In genomic region chr7:99325597-99326407, GRCh38 we compare ENCODE assay signal across 8 cellular contexts. TPM values are rescaled to one million over a fixed set of nuclear protein-coding genes. Genes with fewer than 3 reads are reported as not detected.
A peak's percentile ranks its signal among the peaks of the same experiment; 100 is the strongest.
DNase-seq lines count a peak whose midpoint lies in the region; ATAC-seq lines count a peak whose summit lies in the region.

Gene ARPC1A (plus strand): TSS chr7:99325898. CDS start chr7:99333354, 7,456 bp downstream.

- in situ Hi-C loops in Caki2 (cut with HindIII; ENCODE audit: low pct_unique_long_range_greater_than_20kb, low sequenced_read_pairs) = no loop called here

- no peaks in the 10 kb centered on the region for H3K36me3 ChIP-seq in HUES48 (ENCODE audit: control insufficient read depth, insufficient read depth, low read length)
- peaks cover 16% of the 10 kb centered on the region for H3K36me3 ChIP-seq in NT2/D1 (ENCODE audit: insufficient read depth, insufficient read length, low read length)
- H3K36me3 ChIP-seq in endocrine pancreas (ENCODE audit: control insufficient read depth, insufficient read depth, low read length) = no peaks in the 10 kb centered on the region
- no peaks in the 10 kb centered on the region for H3K36me3 ChIP-seq in mesendoderm (ENCODE audit: control insufficient read depth, insufficient read depth, low read length)

- CTCF ChIA-PET in activated CD8-positive, alpha-beta memory T cell treated with anti-CD3 and anti-CD28 coated beads, Interleukin-2, amount 10 ng/mL, durations not matched to agents 7 days and 5 days (lab: Charles Lee) = interaction anchor here (1.0 to 5.7 kb wide), 6 partner anchors 12 to 286 kb away, joined by 3 to 29 read pairs (median 4); no protein-coding TSS in a partner anchor

- DNase-seq in Caki2 (ENCODE audit: low read depth) (peak; percentile 87), NT2/D1 (ENCODE audit: low read depth, low spot score) (peak; percentile 89), mesendoderm (peak; percentile 97)
- peak; percentile 93 for DNase-seq in activated CD8-positive, alpha-beta memory T cell treated with anti-CD3 and anti-CD28 coated beads, Interleukin-2, amount 10 ng/mL, durations not matched to agents 7 days and 5 days
- DNase-seq in stimulated activated CD8-positive, alpha-beta memory T cell treated with anti-CD3 and anti-CD28 coated beads, Interleukin-12 subunit alpha, Interleukin-12 subunit beta, amount 100 ng/mL, for 4 hours (ENCODE audit: low read depth) = peak; percentile 92

- H3K4me3 ChIP-seq in HUES48 (ENCODE audit: low read depth, low read length) (peak within 1 kb of the TSS; percentile 99), NT2/D1 (ENCODE audit: insufficient read length, low read depth) (peak within 1 kb of the TSS; percentile 89), endocrine pancreas (ENCODE audit: control insufficient read depth, insufficient read depth, low read length) (peak within 1 kb of the TSS; percentile 89), mesendoderm (ENCODE audit: low read length) (peak within 1 kb of the TSS; percentile 87)

- peak within 1 kb of the TSS; percentile 86 for H3K9ac ChIP-seq in HUES48 (ENCODE audit: low read depth, low read length)
- H3K9ac ChIP-seq in NT2/D1 (ENCODE audit: insufficient read length, low read depth) = peak within 1 kb of the TSS; percentile 99
- peak within 1 kb of the TSS; percentile 98 for H3K9ac ChIP-seq in endocrine pancreas (ENCODE audit: control insufficient read depth, insufficient read depth, low read length)
- H3K9ac ChIP-seq in mesendoderm (ENCODE audit: low read length) = peak within 1 kb of the TSS; percentile 86

- H3K27me3 ChIP-seq in HUES48 (ENCODE audit: control insufficient read depth, insufficient read depth, low read length) (no peaks in the 10 kb centered on the region), NT2/D1 (ENCODE audit: insufficient read depth, insufficient read length) (no peaks in the 10 kb centered on the region), endocrine pancreas (ENCODE audit: control insufficient read depth, insufficient read depth, low read length) (no peaks in the 10 kb centered on the region), mesendoderm (ENCODE audit: insufficient read depth, low read length, poor library complexity) (no peaks in the 10 kb centered on the region)

- H3K4me1 ChIP-seq in HUES48 (ENCODE audit: control insufficient read depth, insufficient read depth, low read length) (peaks cover 14% of the 10 kb centered on the region), NT2/D1 (ENCODE audit: insufficient read depth, insufficient read length) (no peaks in the 10 kb centered on the region), endocrine pancreas (ENCODE audit: control insufficient read depth, insufficient read depth, low read length) (no peaks in the 10 kb centered on the region), mesendoderm (ENCODE audit: control insufficient read depth, low read depth, low read length) (no peaks in the 10 kb centered on the region)

- peak within 1 kb of the TSS; percentile 93 for H4K8ac ChIP-seq in mesendoderm (ENCODE audit: low read depth, low read length)

- no peak within 1 kb of the TSS for H4K5ac ChIP-seq in mesendoderm (ENCODE audit: low read length)

- H3K9me3 ChIP-seq in HUES48 (ENCODE audit: control insufficient read depth, insufficient read depth, low read length) (no peaks in the 10 kb centered on the region), NT2/D1 (ENCODE audit: insufficient read depth, low read length) (no peaks in the 10 kb centered on the region), endocrine pancreas (ENCODE audit: control insufficient read depth, low read length) (no peaks in the 10 kb centered on the region)

- no peak within 1 kb of the TSS for H2BK120ac ChIP-seq in mesendoderm (ENCODE audit: low read depth, low read length)

- peaks cover 35% of the 10 kb centered on the region for H3K4me1 Mint-ChIP-seq in activated CD8-positive, alpha-beta memory T cell treated with anti-CD3 and anti-CD28 coated beads, Interleukin-2, amount 10 ng/mL, durations not matched to agents 7 days and 5 days

- peak within 1 kb of the TSS; percentile 82 for H3K4me3 Mint-ChIP-seq in activated CD8-positive, alpha-beta memory T cell treated with anti-CD3 and anti-CD28 coated beads, Interleukin-2, amount 10 ng/mL, durations not matched to agents 7 days and 5 days

- H3K79me2 ChIP-seq in mesendoderm (ENCODE audit: control insufficient read depth, insufficient read depth, low read length) = peaks cover 24% of the 10 kb centered on the region

- H2BK5ac ChIP-seq in mesendoderm (ENCODE audit: low read length) = peak within 1 kb of the TSS; percentile 14

- peak; percentile 85 for ATAC-seq in GM21390 (IDR thresholded peaks at IDR 0.05; ENCODE audit: unreplicated experiment)
- peak; percentile 95 for ATAC-seq in activated CD8-positive, alpha-beta memory T cell treated with anti-CD3 and anti-CD28 coated beads, Interleukin-2, amount 10 ng/mL, durations not matched to agents 7 days and 5 days

- H3K79me1 ChIP-seq in mesendoderm (ENCODE audit: low read length) = peaks cover 10% of the 10 kb centered on the region

- no peaks in the 10 kb centered on the region for H3K9me3 Mint-ChIP-seq in activated CD8-positive, alpha-beta memory T cell treated with anti-CD3 and anti-CD28 coated beads, Interleukin-2, amount 10 ng/mL, durations not matched to agents 7 days and 5 days (ENCODE audit: low read depth)

- H3K4me2 ChIP-seq in mesendoderm (ENCODE audit: low read length) = peak within 1 kb of the TSS; percentile 61

- H3K4ac ChIP-seq in mesendoderm (ENCODE audit: low read depth, low read length) = peak within 1 kb of the TSS; percentile 73

- peak within 1 kb of the TSS; percentile 62 for H3K18ac ChIP-seq in mesendoderm (ENCODE audit: low read length)

- H3K27ac ChIP-seq in HUES48 (ENCODE audit: low read depth, low read length) = peak within 1 kb of the TSS; percentile 89
- H3K27ac ChIP-seq in mesendoderm (ENCODE audit: low read depth, low read length) = peak within 1 kb of the TSS; percentile 39

- H3K36me3 Mint-ChIP-seq in activated CD8-positive, alpha-beta memory T cell treated with anti-CD3 and anti-CD28 coated beads, Interleukin-2, amount 10 ng/mL, durations not matched to agents 7 days and 5 days = peaks cover 7% of the 10 kb centered on the region

- H3K27me3 Mint-ChIP-seq in activated CD8-positive, alpha-beta memory T cell treated with anti-CD3 and anti-CD28 coated beads, Interleukin-2, amount 10 ng/mL, durations not matched to agents 7 days and 5 days = no peaks in the 10 kb centered on the region

- peak within 1 kb of the TSS; percentile 58 for H2AK5ac ChIP-seq in mesendoderm (ENCODE audit: low read length)

- no peak within 1 kb of the TSS for H2BK15ac ChIP-seq in mesendoderm (replicated peaks; ENCODE audit: low read depth)

- peak within 1 kb of the TSS; percentile 72 for H3K27ac Mint-ChIP-seq in activated CD8-positive, alpha-beta memory T cell treated with anti-CD3 and anti-CD28 coated beads, Interleukin-2, amount 10 ng/mL, durations not matched to agents 7 days and 5 days

- H3K23ac ChIP-seq in mesendoderm (ENCODE audit: low read length) = peak within 1 kb of the TSS; percentile 89

- H3K56ac ChIP-seq in mesendoderm (ENCODE audit: low read length) = peak within 1 kb of the TSS; percentile 93

- no CpG with 5 or more reads among the region's 82 CpGs for WGBS in mesendoderm (ENCODE audit: extremely low coverage, insufficient coverage, low lambda C conversion rate)

RNA-seq across cellular contexts. Expression of gene ARPC1A, which starts in this region (rescaled TPM):
- 125 and 179 TPM in 2 replicates for total RNA-seq in Caki2 (2014; rRNA removed; shearing (Covaris generic); ENCODE audit: low replicate concordance)
- total RNA-seq in activated CD8-positive, alpha-beta memory T cell treated with anti-CD3 and anti-CD28 coated beads, Interleukin-2, amount 10 ng/mL, durations not matched to agents 7 days and 5 days = 10 to 100 TPM; 53.2 to 56.3 TPM
- polyA plus RNA-seq in mesendoderm (2013, experiment 1 of 2) = 204 TPM
- 207 TPM for polyA plus RNA-seq in mesendoderm (2013, experiment 2 of 2)

Comparison
In these comparisons a context has a peak if more than half of its experiments do, and no peak if none do; other contexts are left out.
1. Peak in every context shown above with its lines: DNase-seq, ATAC-seq, H3K4me3 ChIP-seq and H3K27ac ChIP-seq.